12 cellular contexts compared by ENCODE assay signal in genomic region chr20:3900187-3900604, GRCh38. TPM values are rescaled to one million over a fixed set of nuclear protein-coding genes. Genes with fewer than 3 reads are reported as not detected.
A peak's percentile ranks its signal among the peaks of the same experiment; 100 is the strongest.
DNase-seq lines count a peak whose midpoint lies in the region; ATAC-seq and TF ChIP-seq lines count a peak whose summit lies in the region.
"Had no signal": no experiment of that assay in that cellular context is flagged by ENCODE, and none has a peak within 500 bp of the region (broad histone marks: within the 10 kb centered on the region; RNA-seq: fewer than 3 reads in every experiment).

No MANE protein-coding gene starts in this region.

- intact Hi-C loops in CD14-positive monocyte (cut with micrococcal nuclease): loop anchor here in 1 of 2 donors (5.0 kb wide), 1 partner anchor 187 kb away; no protein-coding TSS in a partner anchor
- intact Hi-C loops in activated CD4-positive, alpha-beta memory T cell treated with anti-CD3 and anti-CD28 coated beads for 36 hours (cut with micrococcal nuclease): loop anchor here (1.0 kb wide), 1 partner anchor 10 kb away; no protein-coding TSS in a partner anchor

- H3K27ac Mint-ChIP-seq in CD14-positive monocyte (peak overlapping the region; percentile 80 to 95 (median 94)), HFFc6 (peak overlapping the region; percentile 77)
- H3K27ac Mint-ChIP-seq in activated CD4-positive, alpha-beta memory T cell treated with anti-CD3 and anti-CD28 coated beads for 36 hours: peak overlapping the region; percentile 68

- H3K4me1 ChIP-seq in lung (ENCODE audit: control insufficient read depth in 2 of 2, insufficient read depth in 2 of 2, low read length in 2 of 2): peaks cover 13 to 25% of the 10 kb centered on the region in 2 donors

- TF ChIP-seq CTCF in CD14-positive monocyte (IDR thresholded peaks at IDR 0.05) (no peak), HFFc6 (IDR thresholded peaks at IDR 0.05) (no peak), lung (IDR thresholded peaks at IDR 0.05; ENCODE audit: control extremely low read depth, extremely low read depth) (no peak)

- DNase-seq in CD14-positive monocyte (ENCODE audit: low spot score): no peak
- DNase-seq in HFFc6: no peak
- peak; percentile 14 for DNase-seq in activated CD4-positive, alpha-beta memory T cell treated with anti-CD3 and anti-CD28 coated beads for 36 hours
- DNase-seq in lung (ENCODE audit: low spot score): no peak
- no peak for DNase-seq in SHP77 (lab: John Stamatoyannopoulos, UW)
- DNase-seq in SKM-1 (lab: John Stamatoyannopoulos, UW; ENCODE audit: unreplicated experiment): no peak
- no peak for DNase-seq in retina
- DNase-seq: effector CD8-positive, alpha-beta T cell; NCI-H524; stimulated activated CD4-positive, alpha-beta T cell treated with anti-CD3 and anti-CD28 coated beads, Interleukin-2, amount 100 ng/mL, for 24 hours; substantia nigra had no signal

- 56 to 71% methylated on average over 3 of the region's 3 CpGs for WGBS in lung, 2 donors

- no peaks in the 10 kb centered on the region for H3K27me3 ChIP-seq in lung (ENCODE audit: control insufficient read depth, insufficient read depth)

- H3K4me1 Mint-ChIP-seq in CD14-positive monocyte (peaks cover 95% of the 10 kb centered on the region), HFFc6 (ENCODE audit: low read depth) (peaks cover 68% of the 10 kb centered on the region)
- H3K4me1 Mint-ChIP-seq in activated CD4-positive, alpha-beta memory T cell treated with anti-CD3 and anti-CD28 coated beads for 36 hours (ENCODE audit: low read depth): peaks cover 77% of the 10 kb centered on the region

- H3K4me3 ChIP-seq in lung: no peak overlapping the region

- POLR2A ChIA-PET in activated CD4-positive, alpha-beta memory T cell treated with anti-CD3 and anti-CD28 coated beads for 36 hours (lab: Charles Lee): no interaction called here

- peaks cover 13 to 26% of the 10 kb centered on the region in 2 donors for H3K36me3 Mint-ChIP-seq in CD14-positive monocyte
- peaks cover 16% of the 10 kb centered on the region for H3K36me3 Mint-ChIP-seq in HFFc6 (ENCODE audit: low read depth)
- peaks cover 12% of the 10 kb centered on the region for H3K36me3 Mint-ChIP-seq in activated CD4-positive, alpha-beta memory T cell treated with anti-CD3 and anti-CD28 coated beads for 36 hours

- no peaks in the 10 kb centered on the region for H3K9me3 Mint-ChIP-seq in CD14-positive monocyte
- H3K9me3 Mint-ChIP-seq in HFFc6: no peaks in the 10 kb centered on the region
- no peaks in the 10 kb centered on the region for H3K9me3 Mint-ChIP-seq in activated CD4-positive, alpha-beta memory T cell treated with anti-CD3 and anti-CD28 coated beads for 36 hours

- no peaks in the 10 kb centered on the region for H3K9me3 ChIP-seq in lung (ENCODE audit: control insufficient read depth in 2 of 2, insufficient read depth in 1 of 2, low read length in 1 of 2)

- ATAC-seq in lung (ENCODE audit: insufficient read depth, low FRiP score): peak; percentile 66
- ATAC-seq in GM18520 (IDR thresholded peaks at IDR 0.05; ENCODE audit: unreplicated experiment): no peak

- H3K27me3 Mint-ChIP-seq in CD14-positive monocyte (ENCODE audit: low read depth in 3 of 3) (peaks cover 0 to 4% (median 0%) of the 10 kb centered on the region in 3 donors), HFFc6 (ENCODE audit: insufficient read depth) (peaks cover 4% of the 10 kb centered on the region; the same call in 1 of the 2 replicates)
- no peaks in the 10 kb centered on the region for H3K27me3 Mint-ChIP-seq in activated CD4-positive, alpha-beta memory T cell treated with anti-CD3 and anti-CD28 coated beads for 36 hours

- peak overlapping the region in 1 of 2 donors; percentile 72 for H3K4me3 Mint-ChIP-seq in CD14-positive monocyte
- peak overlapping the region; percentile 57 for H3K4me3 Mint-ChIP-seq in HFFc6
- H3K4me3 Mint-ChIP-seq in activated CD4-positive, alpha-beta memory T cell treated with anti-CD3 and anti-CD28 coated beads for 36 hours: no peak overlapping the region

- H3K36me3 ChIP-seq in lung (ENCODE audit: control insufficient read depth in 2 of 2, insufficient read depth in 2 of 2, low read length in 2 of 2): peaks cover 0 to 4% of the 10 kb centered on the region in 2 donors

- H3K27ac ChIP-seq in lung (ENCODE audit: low read depth in 1 of 2, low read length in 1 of 2): no peak overlapping the region

- CTCF ChIA-PET in activated CD4-positive, alpha-beta memory T cell treated with anti-CD3 and anti-CD28 coated beads for 36 hours (lab: Charles Lee): interaction anchor here (1.1 kb wide), 1 partner anchor 45 kb away, joined by 3 read pairs; no protein-coding TSS in a partner anchor

RNA-seq across cellular contexts. Expression of gene PANK2, which starts 11.0 kb away (rescaled TPM):
- polyA plus RNA-seq in CD14-positive monocyte (10 to 100 TPM; 48.0 to 65.7 TPM), lung (10 to 100 TPM; 24.6 to 29.2 TPM)
- total RNA-seq in HFFc6 (2021; fragmentation: NEBNext Ultra II Directional; extraction: Animal tissue kit (Norgen Biotek cat#: 25700)): 10 to 100 TPM; 34.5 to 40.7 (median 38.3) TPM
- total RNA-seq in activated CD4-positive, alpha-beta memory T cell treated with anti-CD3 and anti-CD28 coated beads for 36 hours: 10 to 100 TPM; 49.3 to 52.5 TPM
- 10 to 100 TPM; 39.6 to 46.2 TPM for total RNA-seq in lung

RNA-seq across cellular contexts. Expression of gene MAVS, which starts 53.6 kb away (rescaled TPM):
- polyA plus RNA-seq in CD14-positive monocyte (1 to 10 TPM; 1.8 to 3.2 TPM), lung (10 to 100 TPM; 13.2 to 24.0 TPM)
- total RNA-seq in HFFc6 (2021; fragmentation: NEBNext Ultra II Directional; extraction: Animal tissue kit (Norgen Biotek cat#: 25700)): 10 to 100 TPM; 38.8 to 44.8 (median 40.6) TPM
- total RNA-seq in activated CD4-positive, alpha-beta memory T cell treated with anti-CD3 and anti-CD28 coated beads for 36 hours: 10 to 100 TPM; 22.2 to 24.2 TPM
- 10 to 100 TPM; 17.8 to 39.6 TPM for total RNA-seq in lung
